Comparison of ENCODE assay signal across 9 cellular contexts in genomic region chr4:118086334-118086733, GRCh38. TPM values are rescaled to one million over a fixed set of nuclear protein-coding genes. Genes with fewer than 3 reads are reported as not detected.
A peak's percentile ranks its signal among the peaks of the same experiment; 100 is the strongest.
DNase-seq lines count a peak whose midpoint lies in the region; ATAC-seq, FAIRE-seq and TF ChIP-seq lines count a peak whose summit lies in the region.
"Had no signal": no experiment of that assay in that cellular context is flagged by ENCODE, and none has a peak within 500 bp of the region (broad histone marks: within the 10 kb centered on the region; RNA-seq: fewer than 3 reads in every experiment).

No MANE protein-coding gene starts in this region.

- H3K9me1 ChIP-seq in endothelial cell of umbilical vein (replicated peaks; ENCODE audit: control insufficient read depth, extremely low read depth, insufficient read depth, low read length) = no peaks in the 10 kb centered on the region

- H3K4me2 ChIP-seq in endothelial cell of umbilical vein (ENCODE audit: insufficient read depth, low read length) = peak overlapping the region; percentile 46

- ATAC-seq in left colon (no peak), GM19452 (IDR thresholded peaks at IDR 0.05; ENCODE audit: unreplicated experiment) (no peak)
- ATAC-seq: Panc1 had no signal

- no TSS peak for BruUV-seq in endothelial cell of umbilical vein (replicated peaks; lab: Mats Ljungman, UMichigan)

- CTCF ChIA-PET in endothelial cell of umbilical vein (lab: Charles Lee) = interaction anchor here (0.8 to 2.6 kb wide), 5 partner anchors 26 to 184 kb away, joined by 3 to 11 read pairs (median 3); no protein-coding TSS in a partner anchor

- no peaks in the 10 kb centered on the region for H4K20me1 ChIP-seq in endothelial cell of umbilical vein (replicated peaks; ENCODE audit: control insufficient read depth, extremely low read depth, insufficient read depth, low read length)

- TF ChIP-seq CTCF in endothelial cell of umbilical vein (IDR thresholded peaks at IDR 0.05; ENCODE audit: extremely low read depth in 1 of 2, insufficient read depth in 1 of 2, low read depth in 1 of 2, low read length in 2 of 2) = no peak
- no peak for TF ChIP-seq CTCF in retinal pigment epithelial cell (conservative IDR thresholded peaks at IDR 0.05; ENCODE audit: low read depth, low read length)

- H3K27ac ChIP-seq in endothelial cell of umbilical vein (ENCODE audit: insufficient read depth, low read depth, low read length) = no peak overlapping the region

- no peak for TF ChIP-seq POLR2A in endothelial cell of umbilical vein (IDR thresholded peaks at IDR 0.05; ENCODE audit: low read depth, low read length)

- FAIRE-seq in endothelial cell of umbilical vein (lab: Jason Lieb, UNC) = peak; percentile 70

- H3K9me3 ChIP-seq in endothelial cell of umbilical vein (replicated peaks; ENCODE audit: control insufficient read depth, insufficient read depth, low read length) = no peaks in the 10 kb centered on the region

- no peaks in the 10 kb centered on the region for H3K79me2 ChIP-seq in endothelial cell of umbilical vein (ENCODE audit: control insufficient read depth, insufficient read depth, low read length)

- H3K9ac ChIP-seq in endothelial cell of umbilical vein (replicated peaks; ENCODE audit: extremely low read depth, insufficient read depth, low read length) = no peak overlapping the region

- no peaks in the 10 kb centered on the region for H3K36me3 ChIP-seq in endothelial cell of umbilical vein (ENCODE audit: control insufficient read depth in 2 of 2, extremely low read depth in 1 of 2, insufficient read depth in 2 of 2, low read length in 2 of 2)

- peak; percentile 42 for DNase-seq in activated CD4-positive, alpha-beta T cell treated with anti-CD3 and anti-CD28 coated beads for 48 hours
- DNase-seq in activated CD4-positive, alpha-beta T cell treated with anti-CD3 and anti-CD28 coated beads for 4 hours = no peak
- DNase-seq in NCI-H2227 (lab: John Stamatoyannopoulos, UW; ENCODE audit: unreplicated experiment) (peak; percentile 4), endothelial cell of umbilical vein (ENCODE audit: low read depth, low spot score) (peak; percentile 88), retinal pigment epithelial cell (ENCODE audit: low read depth) (peak; percentile 68), NCI-H187 (lab: John Stamatoyannopoulos, UW) (no peak), left colon (no peak)

- no peaks in the 10 kb centered on the region for H3K27me3 ChIP-seq in endothelial cell of umbilical vein (ENCODE audit: control insufficient read depth in 2 of 2, insufficient read depth in 2 of 2, low read length in 2 of 2)

- intact Hi-C loops in endothelial cell of umbilical vein (cut with micrococcal nuclease) (loop anchor here (5.0 kb wide), 1 partner anchor 86 kb away; no protein-coding TSS in a partner anchor), left colon (cut with DNase I, micrococcal nuclease) (no loop called here)

- no peak overlapping the region for H3K4me3 ChIP-seq in endothelial cell of umbilical vein (replicated peaks in 1 of 3; ENCODE audit: insufficient read depth in 1 of 3, low read depth in 1 of 3, low read length in 3 of 3)
- H3K4me3 ChIP-seq in retinal pigment epithelial cell (ENCODE audit: low read length) = no peak overlapping the region

- dilution Hi-C loops in endothelial cell of umbilical vein (cut with MboI; ENCODE audit: extremely low pct_ligation_motif_present, low sequenced_read_pairs) = no loop called here

- POLR2A ChIA-PET in endothelial cell of umbilical vein (lab: Charles Lee) = no interaction called here

- no peak overlapping the region for H2AFZ ChIP-seq in endothelial cell of umbilical vein (ENCODE audit: low read depth, low read length)

- peaks cover 21% of the 10 kb centered on the region for H3K4me1 ChIP-seq in endothelial cell of umbilical vein (ENCODE audit: control insufficient read depth, extremely low read depth, insufficient read depth, low read length)

TF ChIP-seq in endothelial cell of umbilical vein, 7 proteins besides CTCF, POLR2A, EP300 and RAD21:
- TF ChIP-seq MAX (IDR thresholded peaks at IDR 0.05; ENCODE audit: insufficient read depth, insufficient read length) = no peak
- peak; percentile 65 for TF ChIP-seq GATA2 (IDR thresholded peaks at IDR 0.05; ENCODE audit: insufficient read depth, insufficient read length, low read depth, low read length)
- no peak for TF ChIP-seq EZH2 (IDR thresholded peaks at IDR 0.05; ENCODE audit: borderline replicate concordance, low read depth, low read length, severe bottlenecking)
- TF ChIP-seq MYC (IDR thresholded peaks at IDR 0.05; ENCODE audit: low read depth, low read length) = no peak
- TF ChIP-seq POLR2AphosphoS5 (IDR thresholded peaks at IDR 0.05; ENCODE audit: insufficient read depth, low read depth, low read length) = peak; percentile 46
- TF ChIP-seq JUN (IDR thresholded peaks at IDR 0.05; ENCODE audit: borderline replicate concordance, insufficient read depth, insufficient read length, low read depth) = peak; percentile 87
- peak; percentile 95 for TF ChIP-seq FOS (IDR thresholded peaks at IDR 0.05; ENCODE audit: borderline replicate concordance, insufficient read depth, low read length)

RNA-seq across cellular contexts. Expression of gene NDST3, which starts 52.0 kb away (rescaled TPM):
- total RNA-seq in endothelial cell of umbilical vein = not detected in 2 replicates
- polyA plus RNA-seq in endothelial cell of umbilical vein = 0.04 and 0.05 TPM in 2 replicates
- 0.01 and 0.05 TPM in 2 replicates for polyA plus RNA-seq in endothelial cell of umbilical vein (2011; cell fraction: cytosol; rRNA removed)
- 0.13 and 0.17 TPM in 2 replicates for polyA plus RNA-seq in endothelial cell of umbilical vein (2011; cell fraction: nucleus; rRNA removed)
- 0.07 TPM in 1 of 2 replicates, not detected in the other for polyA plus RNA-seq in endothelial cell of umbilical vein (2012)
- 0.19 TPM in 1 of 2 replicates, not detected in the other for polyA minus RNA-seq in endothelial cell of umbilical vein
- not detected for polyA minus RNA-seq in endothelial cell of umbilical vein (2011; cell fraction: cytosol; rRNA and poly(A)+ RNA removed)
- polyA minus RNA-seq in endothelial cell of umbilical vein (2011; cell fraction: nucleus; rRNA and poly(A)+ RNA removed) = 0.24 and 0.38 TPM in 2 replicates
- total RNA-seq in left colon = under 1 TPM; 0.09 to 0.25 TPM

Comparison
In these comparisons a context has a peak if more than half of its experiments do, and no peak if none do; other contexts are left out.
1. DNase-seq: peak in activated CD4-positive, alpha-beta T cell treated with anti-CD3 and anti-CD28 coated beads for 48 hours (single experiment), NCI-H2227 (single experiment), endothelial cell of umbilical vein (single experiment) and retinal pigment epithelial cell (single experiment); none in activated CD4-positive, alpha-beta T cell treated with anti-CD3 and anti-CD28 coated beads for 4 hours (0 of 2), NCI-H187 (0 of 2) and left colon (0 of 2).